Comparison of ENCODE assay signal across 16 cellular contexts in genomic region chr3:4908066-4908768, GRCh38.
DNase-seq lines count a peak whose midpoint lies in the region; FAIRE-seq and TF ChIP-seq lines count a peak whose summit lies in the region.
"Had no signal": no experiment of that assay in that cellular context is flagged by ENCODE, and none has a peak within 500 bp of the region (broad histone marks: within the 10 kb centered on the region; RNA-seq: fewer than 3 reads in every experiment).

No MANE protein-coding gene starts in this region.

- peaks cover 2% of the 10 kb centered on the region for H3K9me3 Mint-ChIP-seq in activated T-cell treated with anti-CD3 and anti-CD28 coated beads, Interleukin-2, amount 50 U/mL, for 24 hours

- 63 to 79% (median 72%) methylated on average over 6 of the region's 6 CpGs for WGBS in small intestine, 3 donors

- H3K4me3 ChIP-seq in small intestine (ENCODE audit: low read depth in 1 of 2, low read length in 2 of 2) = no peak overlapping the region
- H3K4me3 ChIP-seq in osteoblast (ENCODE audit: insufficient read depth, low read length) = no peak overlapping the region
- H3K4me3 ChIP-seq: adrenal gland had no signal

- no peaks in the 10 kb centered on the region for H3K36me3 ChIP-seq in KOPT-K1 (ENCODE audit: insufficient read depth, low read length)
- H3K36me3 ChIP-seq in small intestine (ENCODE audit: control insufficient read depth in 2 of 2, insufficient read depth in 2 of 2, low read length in 2 of 2) = no peaks in the 10 kb centered on the region
- H3K36me3 ChIP-seq in osteoblast (ENCODE audit: insufficient read depth, low read length) = no peaks in the 10 kb centered on the region
- H3K36me3 ChIP-seq: adrenal gland had no signal

- no peaks in the 10 kb centered on the region for H3K27me3 ChIP-seq in small intestine (ENCODE audit: control insufficient read depth in 2 of 2, insufficient read depth in 2 of 2, low read length in 2 of 2)
- no peaks in the 10 kb centered on the region for H3K27me3 ChIP-seq in osteoblast (ENCODE audit: insufficient read depth, low read length)
- H3K27me3 ChIP-seq: adrenal gland had no signal

- H4K20me1 ChIP-seq in osteoblast (ENCODE audit: insufficient read depth, low read length) = no peaks in the 10 kb centered on the region

- H3K79me2 ChIP-seq in osteoblast (ENCODE audit: insufficient read depth, low read length) = no peaks in the 10 kb centered on the region

- peak overlapping the region; percentile 81 for H3K27ac Mint-ChIP-seq in activated T-cell treated with anti-CD3 and anti-CD28 coated beads, Interleukin-2, amount 50 U/mL, for 24 hours

- no peak overlapping the region for H2AFZ ChIP-seq in osteoblast (ENCODE audit: low read length)

- no peak overlapping the region for H3K4me2 ChIP-seq in osteoblast (ENCODE audit: insufficient read depth, low read length)

- no peaks in the 10 kb centered on the region for H3K27me3 Mint-ChIP-seq in activated T-cell treated with anti-CD3 and anti-CD28 coated beads, Interleukin-2, amount 50 U/mL, for 24 hours

- no peak for TF ChIP-seq CTCF in osteoblast (IDR thresholded peaks at IDR 0.05; ENCODE audit: extremely low read depth, low read depth, low read length)

- H3K4me1 Mint-ChIP-seq in activated T-cell treated with anti-CD3 and anti-CD28 coated beads, Interleukin-2, amount 50 U/mL, for 24 hours (ENCODE audit: low read depth) = peaks cover 64% of the 10 kb centered on the region

- H3K36me3 Mint-ChIP-seq in activated T-cell treated with anti-CD3 and anti-CD28 coated beads, Interleukin-2, amount 50 U/mL, for 24 hours (ENCODE audit: low read depth) = no peaks in the 10 kb centered on the region

- FAIRE-seq in small intestine (lab: Jason Lieb, UNC) = no peak
- FAIRE-seq: frontal cortex had no signal

- no peak for DNase-seq in activated T-cell treated with anti-CD3 and anti-CD28 coated beads, Interleukin-2, amount 50 U/mL, for 24 hours
- DNase-seq in activated T-cell treated with anti-CD3 and anti-CD28 coated beads, Interleukin-2, amount 50 U/mL, for 1 hour = no peak
- DNase-seq in central memory CD4-positive, alpha-beta T cell = peak; percentile 15
- DNase-seq in small intestine (peak; percentile 40), DMS153 (lab: John Stamatoyannopoulos, UW) (no peak), osteoblast (ENCODE audit: insufficient read length, low spot score, missing footprints) (no peak), HUDEP-2 (lab: John Stamatoyannopoulos, UW; ENCODE audit: unreplicated experiment in 76 of 76) (no peak)
- DNase-seq: adrenal gland, cerebellar nuclear complex, MM.1S, NCI-H2081, NCI-H774, substantia nigra had no signal

- H3K9me3 ChIP-seq in KOPT-K1 (ENCODE audit: insufficient read depth, low read length, poor library complexity, severe bottlenecking) (no peaks in the 10 kb centered on the region), small intestine (ENCODE audit: control insufficient read depth, low read depth) (no peaks in the 10 kb centered on the region), osteoblast (ENCODE audit: low read depth, low read length) (no peaks in the 10 kb centered on the region)
- H3K9me3 ChIP-seq: adrenal gland had no signal

- H3K27ac ChIP-seq in KOPT-K1 (ENCODE audit: low read depth, low read length, poor library complexity, severe bottlenecking) (peak overlapping the region; percentile 53), small intestine (ENCODE audit: low read depth in 1 of 2, low read length in 1 of 2) (no peak overlapping the region), osteoblast (ENCODE audit: low read depth, low read length) (no peak overlapping the region)
- H3K27ac ChIP-seq: adrenal gland, RWPE1 had no signal

- H3K4me3 Mint-ChIP-seq in activated T-cell treated with anti-CD3 and anti-CD28 coated beads, Interleukin-2, amount 50 U/mL, for 24 hours = peak overlapping the region; percentile 20

- H3K4me1 ChIP-seq in small intestine (ENCODE audit: control insufficient read depth in 2 of 2, insufficient read depth in 1 of 2, low read depth in 1 of 2, low read length in 1 of 2) (peaks cover 0 to 11% of the 10 kb centered on the region in 2 donors), osteoblast (ENCODE audit: insufficient read depth, low read length) (peaks cover 3% of the 10 kb centered on the region)

Comparison
In these comparisons a context has a peak if more than half of its experiments do, and no peak if none do; other contexts are left out.
1. DNase-seq: peak in central memory CD4-positive, alpha-beta T cell (single experiment) and small intestine (single experiment); none in activated T-cell treated with anti-CD3 and anti-CD28 coated beads, Interleukin-2, amount 50 U/mL, for 24 hours (single experiment), activated T-cell treated with anti-CD3 and anti-CD28 coated beads, Interleukin-2, amount 50 U/mL, for 1 hour (single experiment), DMS153 (single experiment), osteoblast (single experiment) and HUDEP-2 (0 of 76).